Comparison of ENCODE assay signal across 1 cellular context in genomic region chr9:16421534-16421933, GRCh38.
TF ChIP-seq lines count a peak whose summit lies in the region.

No MANE protein-coding gene starts in this region.

TF ChIP-seq in IMR-90, 13 proteins besides CTCF, POLR2A, EP300 and RAD21 (continued from another document):
- TF ChIP-seq ELK1 (IDR thresholded peaks at IDR 0.05; ENCODE audit: borderline replicate concordance, low read depth, low read length): no peak
- no peak for TF ChIP-seq RFX5 (IDR thresholded peaks at IDR 0.05; ENCODE audit: low read depth, low read length)
- TF ChIP-seq RCOR1 (IDR thresholded peaks at IDR 0.05; ENCODE audit: insufficient replicate concordance, low read length): no peak
TF ChIP-seq in IMR-90: peak in this region for 0.
